ENCODE assay signal across 22 cellular contexts in genomic region chr2:51695531-51695930, GRCh38.
"Had no signal": no experiment of that assay in that cellular context is flagged by ENCODE, and none has a peak within 500 bp of the region (broad histone marks: within the 10 kb centered on the region; RNA-seq: fewer than 3 reads in every experiment).

No MANE protein-coding gene starts in this region.

- H3K27ac Mint-ChIP-seq: naive thymus-derived CD4-positive, alpha-beta T cell; stimulated activated naive B cell treated with anti-CD40 and anti-IgM and Interleukin-4, amounts not matched to agents 10 μg/mL and 1 μg/mL and 100 μg/mL, for 72 hours; T-helper 1 cell treated with Interleukin-12 subunit alpha and Interleukin-12 subunit beta and Interleukin-4 antibody, amounts not matched to agents 30 μg/mL and 1 μg/mL, for 36 hours had no signal

- H3K4me3 Mint-ChIP-seq: naive thymus-derived CD4-positive, alpha-beta T cell; stimulated activated naive B cell treated with anti-CD40 and anti-IgM and Interleukin-4, amounts not matched to agents 10 μg/mL and 1 μg/mL and 100 μg/mL, for 72 hours; T-helper 1 cell treated with Interleukin-12 subunit alpha and Interleukin-12 subunit beta and Interleukin-4 antibody, amounts not matched to agents 30 μg/mL and 1 μg/mL, for 36 hours had no signal

- H3K4me3 ChIP-seq: ascending aorta, esophagus muscularis mucosa, gastroesophageal sphincter, heart right ventricle, mucosa of descending colon, sigmoid colon, spleen had no signal

- H3K9me3 Mint-ChIP-seq: stimulated activated naive B cell treated with anti-CD40 and anti-IgM and Interleukin-4, amounts not matched to agents 10 μg/mL and 1 μg/mL and 100 μg/mL, for 72 hours had no signal

- ATAC-seq: gastroesophageal sphincter; heart right ventricle; left cardiac atrium; mucosa of descending colon; naive thymus-derived CD4-positive, alpha-beta T cell; stimulated activated naive B cell treated with anti-CD40 and anti-IgM and Interleukin-4, amounts not matched to agents 10 μg/mL and 1 μg/mL and 100 μg/mL, for 72 hours had no signal

- H3K36me3 ChIP-seq: ascending aorta, esophagus muscularis mucosa, gastroesophageal sphincter, heart right ventricle, sigmoid colon, spleen had no signal

- DNase-seq: activated CD4-positive, alpha-beta T cell treated with anti-CD3 and anti-CD28 coated beads, Interleukin-2, amount 50 U/mL, for 1 hour; activated CD4-positive, CD25-positive, alpha-beta regulatory T cell treated with anti-CD3 and anti-CD28 coated beads, Interleukin-2, amount 50 U/mL, for 72 hours; activated CD8-positive, alpha-beta memory T cell treated with anti-CD3 and anti-CD28 coated beads, Interleukin-2, amount 50 U/mL, for 4 hours; activated effector memory CD4-positive, alpha-beta T cell treated with Interleukin-2 at 50 U/mL for 16 hours; activated naive CD4-positive, alpha-beta T cell treated with anti-CD3 and anti-CD28 coated beads, Interleukin-2, amount 50 U/mL, for 16 hours; activated T-cell treated with anti-CD3 and anti-CD28 coated beads, Interleukin-2, amount 50 U/mL, for 48 hours; dermis blood vessel endothelial cell; effector memory CD4-positive, alpha-beta T cell; heart right ventricle; left cardiac atrium; mesenchymal stem cell; naive thymus-derived CD4-positive, alpha-beta T cell; sigmoid colon; spleen; stimulated activated CD4-positive, alpha-beta T cell treated with anti-CD3 and anti-CD28 coated beads, Interleukin-4, amount 100 ng/mL, for 4 hours; stimulated activated naive B cell treated with anti-CD40 and anti-IgM and Interleukin-4, amounts not matched to agents 10 μg/mL and 1 μg/mL and 100 μg/mL, for 72 hours had no signal

- H3K4me1 Mint-ChIP-seq: naive thymus-derived CD4-positive, alpha-beta T cell; stimulated activated naive B cell treated with anti-CD40 and anti-IgM and Interleukin-4, amounts not matched to agents 10 μg/mL and 1 μg/mL and 100 μg/mL, for 72 hours had no signal

- H3K36me3 Mint-ChIP-seq: naive thymus-derived CD4-positive, alpha-beta T cell; stimulated activated naive B cell treated with anti-CD40 and anti-IgM and Interleukin-4, amounts not matched to agents 10 μg/mL and 1 μg/mL and 100 μg/mL, for 72 hours had no signal

- H3K27ac ChIP-seq: ascending aorta, esophagus muscularis mucosa, gastroesophageal sphincter, heart right ventricle, sigmoid colon, spleen, VCaP had no signal

- H3K4me1 ChIP-seq: ascending aorta, esophagus muscularis mucosa, gastroesophageal sphincter, heart right ventricle, sigmoid colon, spleen had no signal

- H3K9me3 ChIP-seq: ascending aorta, esophagus muscularis mucosa, gastroesophageal sphincter, heart right ventricle, mucosa of descending colon, sigmoid colon, spleen had no signal

- H3K27me3 ChIP-seq: ascending aorta, esophagus muscularis mucosa, gastroesophageal sphincter, heart right ventricle, sigmoid colon, spleen had no signal

- H3K27me3 Mint-ChIP-seq: naive thymus-derived CD4-positive, alpha-beta T cell; stimulated activated naive B cell treated with anti-CD40 and anti-IgM and Interleukin-4, amounts not matched to agents 10 μg/mL and 1 μg/mL and 100 μg/mL, for 72 hours had no signal
